Comparison of ENCODE assay signal across 17 cellular contexts in the genomic region with DNA sequence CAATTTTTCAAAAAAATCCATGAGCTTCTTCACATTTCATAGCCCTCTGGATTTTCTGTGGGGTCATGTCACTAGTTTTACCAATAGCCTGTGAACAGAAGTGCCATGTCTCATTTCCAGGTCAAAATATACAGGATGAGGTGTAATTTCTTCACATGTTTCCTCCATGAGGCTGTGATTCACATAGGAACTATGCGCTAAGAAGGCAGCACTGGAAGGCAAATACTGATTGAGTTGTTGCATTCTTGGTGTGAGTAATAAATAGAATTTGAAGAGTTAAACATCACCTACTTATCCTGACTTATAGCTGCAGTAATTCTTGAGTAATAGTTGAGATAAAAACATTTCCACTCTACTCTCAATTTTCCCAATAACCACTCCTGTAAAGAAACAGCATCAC.
DNase-seq lines count a peak whose midpoint lies in the region; FAIRE-seq and TF ChIP-seq lines count a peak whose summit lies in the region.
"Had no signal": no experiment of that assay in that cellular context is flagged by ENCODE, and none has a peak within 500 bp of the region (broad histone marks: within the 10 kb centered on the region; RNA-seq: fewer than 3 reads in every experiment).

No MANE protein-coding gene starts in this region.

- no peak overlapping the region for H3K4me3 ChIP-seq in bronchial epithelial cell (ENCODE audit: low read depth, low read length)
- H3K4me3 ChIP-seq in keratinocyte (ENCODE audit: control insufficient read depth in 2 of 3, extremely low read depth in 1 of 3, insufficient read depth in 2 of 3, low read depth in 1 of 3, low read length in 3 of 3), result no peak overlapping the region
- H3K4me3 ChIP-seq: left ventricle myocardium inferior, thoracic aorta had no signal

- no peak overlapping the region for H3K18ac ChIP-seq in H9 (ENCODE audit: insufficient read length, low read depth, low read length)

- H2BK12ac ChIP-seq in H9 (ENCODE audit: insufficient read length, low read depth, low read length), result no peak overlapping the region

- H4K20me1 ChIP-seq in keratinocyte (ENCODE audit: control insufficient read depth, extremely low read depth, insufficient read depth, low read length), result no peaks in the 10 kb centered on the region
- no peaks in the 10 kb centered on the region for H4K20me1 ChIP-seq in H9 (ENCODE audit: control insufficient read depth, insufficient read depth, insufficient read length)

- H3K4ac ChIP-seq in H9 (ENCODE audit: low read depth, low read length), result no peak overlapping the region

- H3K4me1 ChIP-seq in keratinocyte (ENCODE audit: control insufficient read depth, extremely low read depth, insufficient read depth, low read length) (peaks cover 28% of the 10 kb centered on the region), H9 (ENCODE audit: insufficient read depth, low read length) (no peaks in the 10 kb centered on the region)
- H3K4me1 ChIP-seq: left ventricle myocardium inferior had no signal

- peaks cover 2% of the 10 kb centered on the region; the same call in 1 of the 2 replicates for H3K27me3 Mint-ChIP-seq in H9 (ENCODE audit: low read depth)
- H3K27me3 Mint-ChIP-seq: naive B cell had no signal

- dilution Hi-C loops in keratinocyte (cut with MboI; ENCODE audit: extremely low pct_ligation_motif_present, low sequenced_read_pairs), result no loop called here

- no peaks in the 10 kb centered on the region for H3K36me3 ChIP-seq in bronchial epithelial cell (ENCODE audit: control insufficient read depth, insufficient read depth, low read length)
- H3K36me3 ChIP-seq in keratinocyte (ENCODE audit: control insufficient read depth in 2 of 2, extremely low read depth in 1 of 2, insufficient read depth in 2 of 2, low read length in 2 of 2), result no peaks in the 10 kb centered on the region
- H3K36me3 ChIP-seq: left ventricle myocardium inferior, thoracic aorta had no signal

- no peak overlapping the region for H3K14ac ChIP-seq in H9 (ENCODE audit: insufficient read depth, low read length)

- H3K79me2 ChIP-seq in keratinocyte (ENCODE audit: control insufficient read depth, insufficient read depth, low read length), result no peaks in the 10 kb centered on the region
- no peaks in the 10 kb centered on the region for H3K79me2 ChIP-seq in H9 (ENCODE audit: insufficient read depth, low read length)

- TF ChIP-seq CTCF in bronchial epithelial cell (IDR thresholded peaks at IDR 0.05; ENCODE audit: insufficient read depth, low read length, severe bottlenecking) (no peak), keratinocyte (optimal IDR thresholded peaks at IDR 0.05 in 1 of 3, IDR thresholded peaks at IDR 0.05 in 1 of 3, conservative IDR thresholded peaks at IDR 0.05 in 1 of 3; ENCODE audit: extremely low read depth in 1 of 3, insufficient read depth in 2 of 3, low read length in 3 of 3) (no peak), H9 (conservative IDR thresholded peaks at IDR 0.05) (no peak)

- H3K27ac Mint-ChIP-seq in H9, result no peak overlapping the region
- H3K27ac Mint-ChIP-seq: activated naive CD4-positive, alpha-beta T cell treated with anti-CD3 and anti-CD28 coated beads for 36 hours; naive B cell had no signal

- no peak overlapping the region for H2BK20ac ChIP-seq in H9 (ENCODE audit: low read depth, low read length, poor library complexity, severe bottlenecking)

- peaks cover 16 to 17% of the 10 kb centered on the region in 2 experiments for H3K9me3 Mint-ChIP-seq in H9

- peak overlapping the region; percentile 80 for H3K27ac ChIP-seq in keratinocyte (ENCODE audit: control insufficient read depth, insufficient read depth, low read length)
- H3K27ac ChIP-seq in H9 (ENCODE audit: insufficient read length, low read depth, low read length), result no peak overlapping the region
- H3K27ac ChIP-seq: left ventricle myocardium inferior, thoracic aorta had no signal

- H3K36me3 Mint-ChIP-seq in H9 (ENCODE audit: insufficient read depth in 1 of 3, low read depth in 3 of 3), result peaks cover 0 to 17% (median 5%) of the 10 kb centered on the region in 3 experiments; a peak in 5 of 7 replicates

- peak; percentile 13 for DNase-seq in AG08395 (ENCODE audit: low spot score)
- DNase-seq in HT1080 (ENCODE audit: low read depth), result peak; percentile 93
- peak; percentile 99 for DNase-seq in bronchial epithelial cell (ENCODE audit: low read depth)
- DNase-seq in keratinocyte (ENCODE audit: low read depth, low spot score), result peak; percentile 78
- DNase-seq in H9, result no peak
- no peak for DNase-seq in NCI-H510A (lab: John Stamatoyannopoulos, UW)
- no peak for DNase-seq in amygdala (lab: John Stamatoyannopoulos, UW)
- DNase-seq in globus pallidus (ENCODE audit: low spot score), result no peak
- DNase-seq: activated CD8-positive, alpha-beta memory T cell treated with anti-CD3 and anti-CD28 coated beads, Interleukin-2, amount 50 U/mL, for 4 hours; activated naive CD4-positive, alpha-beta T cell treated with anti-CD3 and anti-CD28 coated beads for 36 hours; hippocampal formation; left ventricle myocardium inferior; naive B cell; NCI-H774; T-helper 2 cell had no signal

- no peak overlapping the region for H2BK5ac ChIP-seq in H9 (ENCODE audit: insufficient read length, low read length)

- H2BK120ac ChIP-seq in H9 (ENCODE audit: low read depth, low read length, poor library complexity, severe bottlenecking), result no peak overlapping the region

- no peaks in the 10 kb centered on the region for H3K9me1 ChIP-seq in keratinocyte (ENCODE audit: control insufficient read depth, extremely low read depth, insufficient read depth, low read length)

- H3K9me3 ChIP-seq in keratinocyte (ENCODE audit: control insufficient read depth, low read depth, low read length) (no peaks in the 10 kb centered on the region), H9 (ENCODE audit: control insufficient read depth, low read depth, low read length) (no peaks in the 10 kb centered on the region)
- H3K9me3 ChIP-seq: thoracic aorta had no signal

- H2AK5ac ChIP-seq in H9 (ENCODE audit: insufficient read length, low read length), result no peak overlapping the region

- no peak overlapping the region for H2AFZ ChIP-seq in keratinocyte (ENCODE audit: control insufficient read depth, low read length)
- no peak overlapping the region for H2AFZ ChIP-seq in H9 (ENCODE audit: low read length)

- no peak overlapping the region for H2BK15ac ChIP-seq in H9 (ENCODE audit: low read depth, low read length)

- H3T11ph ChIP-seq in H9 (ENCODE audit: low read length), result no peak overlapping the region

- H3K79me1 ChIP-seq in H9 (ENCODE audit: insufficient read depth, low read depth, low read length, poor library complexity, severe bottlenecking), result no peaks in the 10 kb centered on the region

- H4K91ac ChIP-seq in H9 (ENCODE audit: insufficient read length, low read depth, low read length), result no peak overlapping the region

- H3K9ac ChIP-seq in keratinocyte (ENCODE audit: control insufficient read depth, extremely low read depth, insufficient read depth, low read length) (no peak overlapping the region), H9 (ENCODE audit: extremely low read depth, insufficient read length, low read length) (no peak overlapping the region)

- no peak overlapping the region for H3K56ac ChIP-seq in H9 (ENCODE audit: insufficient read length, low read depth, low read length)

- no peak overlapping the region for H3K4me3 Mint-ChIP-seq in H9
- H3K4me3 Mint-ChIP-seq: activated naive CD4-positive, alpha-beta T cell treated with anti-CD3 and anti-CD28 coated beads for 36 hours; naive B cell had no signal

- H3K27me3 ChIP-seq in bronchial epithelial cell (ENCODE audit: control insufficient read depth, insufficient read depth, low read length) (no peaks in the 10 kb centered on the region), keratinocyte (ENCODE audit: control insufficient read depth, extremely low read depth, insufficient read depth, low read length) (no peaks in the 10 kb centered on the region), H9 (ENCODE audit: insufficient read depth, low read length) (no peaks in the 10 kb centered on the region)

- H4K8ac ChIP-seq in H9 (replicated peaks; ENCODE audit: insufficient read length, low read depth, low read length), result no peak overlapping the region

- H3K23ac ChIP-seq in H9 (ENCODE audit: insufficient read length, low read depth, low read length), result no peak overlapping the region

- H3K4me1 Mint-ChIP-seq in H9, result peaks cover under 1% of the 10 kb centered on the region in 2 experiments; a peak in 3 of 4 replicates
- H3K4me1 Mint-ChIP-seq: naive B cell had no signal

- H3K4me2 ChIP-seq in keratinocyte (ENCODE audit: control insufficient read depth, extremely low read depth, insufficient read depth, low read depth, low read length) (peak overlapping the region; percentile 32), H9 (ENCODE audit: insufficient read depth, insufficient read length, low read length) (no peak overlapping the region)

- no peak overlapping the region for H4K5ac ChIP-seq in H9 (ENCODE audit: insufficient read length, low read depth, low read length)

- WGBS in H9 (ENCODE audit: extremely low coverage, insufficient read length, low lambda C conversion rate), result no CpG with 5 or more reads among the region's 1 CpG

- H3K23me2 ChIP-seq in H9 (ENCODE audit: insufficient read length, low read depth, low read length, poor library complexity, severe bottlenecking), result no peaks in the 10 kb centered on the region

- FAIRE-seq in bronchial epithelial cell (lab: Jason Lieb, UNC) (no peak), keratinocyte (lab: Jason Lieb, UNC) (peak; percentile 85)
- FAIRE-seq: D721Med had no signal

Comparison
In these comparisons a context has a peak if more than half of its experiments do, and no peak if none do; other contexts are left out.
1. DNase-seq: peak in AG08395 (single experiment), HT1080 (single experiment), bronchial epithelial cell (single experiment) and keratinocyte (single experiment); none in H9 (single experiment), NCI-H510A (single experiment), amygdala (0 of 56) and globus pallidus (single experiment).